ENCODE assay signal across 8 cellular contexts in the genomic region with DNA sequence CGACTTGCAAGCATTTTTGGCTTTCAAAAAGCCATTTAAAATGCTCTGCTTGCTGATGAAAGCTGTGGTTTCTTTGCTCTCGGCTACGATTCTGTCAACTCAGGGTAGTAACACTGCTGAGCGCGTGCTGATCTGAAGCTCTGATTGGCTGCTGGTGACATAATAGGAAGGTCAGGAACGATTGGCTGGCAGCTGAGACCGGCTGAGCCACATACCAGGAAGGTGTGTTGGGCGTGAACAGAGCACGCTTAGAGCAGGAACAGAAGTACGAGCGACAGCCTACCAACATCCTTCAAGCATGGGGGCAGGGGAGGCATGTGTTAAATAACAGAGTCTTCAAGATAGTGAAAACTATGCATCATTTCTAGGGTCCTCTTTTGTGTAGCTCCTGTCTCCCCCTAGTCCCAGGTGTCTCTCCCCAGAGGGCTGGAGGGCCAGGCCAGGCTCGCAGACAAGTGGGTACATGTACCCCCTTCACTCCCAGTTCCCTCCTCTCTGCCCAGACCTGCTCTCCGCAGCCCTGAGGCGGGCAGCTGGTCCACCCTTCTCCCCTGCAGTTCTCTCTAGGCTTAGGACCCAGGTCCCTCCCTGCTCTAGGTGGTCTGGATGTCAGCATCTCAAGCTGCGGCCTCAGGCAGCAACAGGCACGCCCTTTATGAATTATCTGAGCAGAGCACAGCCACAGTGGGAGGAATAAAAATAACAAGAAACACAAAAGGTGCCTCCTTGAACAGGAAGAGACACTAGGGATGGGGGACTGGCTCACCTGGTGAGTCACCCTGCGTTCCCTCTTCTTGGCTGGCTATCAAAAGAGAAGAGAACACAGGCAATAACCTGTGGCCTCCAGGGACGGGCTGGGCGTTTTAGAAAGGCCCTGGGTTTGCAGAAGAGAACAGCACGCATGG.
DNase-seq lines count a peak whose midpoint lies in the region; ATAC-seq and TF ChIP-seq lines count a peak whose summit lies in the region.

No MANE protein-coding gene starts in this region.

- H3K27ac Mint-ChIP-seq in osteocyte (ENCODE audit: unreplicated experiment), result peak overlapping the region; percentile 56

- peak overlapping the region; percentile 60 for H3K4me3 ChIP-seq in thoracic aorta

- POLR2A ChIA-PET in RWPE1 (lab: Yijun Ruan, JAX; ENCODE audit: low non-redundant PET), result no interaction called here

- H3K27ac ChIP-seq in RWPE1 (peak overlapping the region; percentile 98), thoracic aorta (no peak overlapping the region)

- peak; percentile 99 for ATAC-seq in GM21526 (IDR thresholded peaks at IDR 0.05; ENCODE audit: low FRiP score, unreplicated experiment)
- peak; percentile 54 for ATAC-seq in thoracic aorta (ENCODE audit: insufficient number of reproducible peaks, low FRiP score, low read depth)

- TF ChIP-seq CTCF in RWPE1 (conservative IDR thresholded peaks at IDR 0.05; ENCODE audit: low read depth), result no peak
- TF ChIP-seq CTCF in osteocyte (IDR thresholded peaks at IDR 0.05), result no peak
- no peak for TF ChIP-seq CTCF in thoracic aorta (IDR thresholded peaks at IDR 0.05)

- CTCF ChIA-PET in RWPE1 (lab: Yijun Ruan, JAX), result no interaction called here

- no peaks in the 10 kb centered on the region for H3K9me3 Mint-ChIP-seq in osteocyte (ENCODE audit: unreplicated experiment)

- peak overlapping the region; percentile 62 for H3K4me3 Mint-ChIP-seq in osteocyte (ENCODE audit: unreplicated experiment)

- H3K4me1 Mint-ChIP-seq in osteocyte (ENCODE audit: unreplicated experiment), result peaks cover 11% of the 10 kb centered on the region

- no peaks in the 10 kb centered on the region for H3K27me3 ChIP-seq in thoracic aorta (replicated peaks; ENCODE audit: insufficient read depth)

- H3K36me3 ChIP-seq in thoracic aorta, result no peaks in the 10 kb centered on the region

- in situ Hi-C loops in Caki2 (cut with HindIII; ENCODE audit: low pct_unique_long_range_greater_than_20kb, low sequenced_read_pairs), result no loop called here

- DNase-seq in Caki2 (ENCODE audit: low read depth) (peak; percentile 80), HuH-7 (ENCODE audit: low spot score) (peak; percentile 64), RWPE1 (ENCODE audit: low spot score) (peak; percentile 94), foreskin melanocyte (peak; percentile 43), osteocyte (ENCODE audit: extremely low spot score, unreplicated experiment) (no peak), thoracic aorta (ENCODE audit: low spot score) (peak; percentile 13)
- DNase-seq in activated naive CD4-positive, alpha-beta T cell (lab: John Stamatoyannopoulos, UW), result peak; percentile 9 to 60 (median 28)

- no peaks in the 10 kb centered on the region for H3K9me3 ChIP-seq in thoracic aorta

- peaks cover 3% of the 10 kb centered on the region for H3K27me3 Mint-ChIP-seq in osteocyte (ENCODE audit: unreplicated experiment)

- H3K36me3 Mint-ChIP-seq in osteocyte (ENCODE audit: unreplicated experiment), result no peaks in the 10 kb centered on the region

- peaks cover 10 to 12% of the 10 kb centered on the region in 2 donors for H3K4me1 ChIP-seq in thoracic aorta (ENCODE audit: control insufficient read depth in 1 of 2, low read depth in 2 of 2)
